19 cellular contexts compared by ENCODE assay signal in genomic region chr20:48711044-48711428, GRCh38.
"Had no signal": no experiment of that assay in that cellular context is flagged by ENCODE, and none has a peak within 500 bp of the region (broad histone marks: within the 10 kb centered on the region; RNA-seq: fewer than 3 reads in every experiment).

No MANE protein-coding gene starts in this region.

- DNase-seq: activated CD4-positive, alpha-beta T cell treated with anti-CD3 and anti-CD28 coated beads, Interleukin-2, amount 50 U/mL, for 4 hours; activated CD8-positive, alpha-beta memory T cell treated with anti-CD3 and anti-CD28 coated beads, Interleukin-2, amount 10 ng/mL, durations not matched to agents 7 days and 5 days; activated effector memory CD4-positive, alpha-beta T cell treated with Interleukin-2 at 50 U/mL for 16 hours; activated naive CD4-positive, alpha-beta T cell treated with anti-CD3 and anti-CD28 coated beads, Interleukin-2, amount 50 U/mL, for 16 hours; activated T-cell treated with anti-CD3 and anti-CD28 coated beads, Interleukin-2, amount 50 U/mL, for 1 hour; amygdala; effector memory CD8-positive, alpha-beta T cell; heart left ventricle; right cardiac atrium; small intestine; T-helper 9 cell; thyroid gland; uterus had no signal

- H3K27ac Mint-ChIP-seq: dendritic cell treated with granulocyte-macrophage colony-stimulating factor and Interleukin-4, amounts not matched to agents 40 ng/mL and 50 ng/mL, for 4 days; progenitor cell of endocrine pancreas had no signal

- ATAC-seq: activated CD4-positive, CD25-positive, alpha-beta regulatory T cell treated with anti-CD3 and anti-CD28 coated beads, Interleukin-2, amount 50 U/mL, for 24 hours; activated CD8-positive, alpha-beta memory T cell treated with anti-CD3 and anti-CD28 coated beads, Interleukin-2, amount 10 ng/mL, durations not matched to agents 7 days and 5 days; effector memory CD8-positive, alpha-beta T cell; heart left ventricle; left lobe of liver; right cardiac atrium had no signal

- H3K27ac ChIP-seq: epithelial cell of prostate, heart left ventricle, thyroid gland, uterus had no signal

- H3K9me3 Mint-ChIP-seq: brain; dendritic cell treated with granulocyte-macrophage colony-stimulating factor and Interleukin-4, amounts not matched to agents 40 ng/mL and 50 ng/mL, for 4 days; effector memory CD8-positive, alpha-beta T cell had no signal

- H3K27me3 Mint-ChIP-seq: activated CD8-positive, alpha-beta memory T cell treated with anti-CD3 and anti-CD28 coated beads, Interleukin-2, amount 10 ng/mL, durations not matched to agents 7 days and 5 days; brain; dendritic cell treated with granulocyte-macrophage colony-stimulating factor and Interleukin-4, amounts not matched to agents 40 ng/mL and 50 ng/mL, for 4 days; effector memory CD8-positive, alpha-beta T cell; progenitor cell of endocrine pancreas had no signal

- H3K4me3 Mint-ChIP-seq: activated CD8-positive, alpha-beta memory T cell treated with anti-CD3 and anti-CD28 coated beads, Interleukin-2, amount 10 ng/mL, durations not matched to agents 7 days and 5 days; brain; dendritic cell treated with granulocyte-macrophage colony-stimulating factor and Interleukin-4, amounts not matched to agents 40 ng/mL and 50 ng/mL, for 4 days had no signal
